ENCODE assay signal across 15 cellular contexts in the genomic region with DNA sequence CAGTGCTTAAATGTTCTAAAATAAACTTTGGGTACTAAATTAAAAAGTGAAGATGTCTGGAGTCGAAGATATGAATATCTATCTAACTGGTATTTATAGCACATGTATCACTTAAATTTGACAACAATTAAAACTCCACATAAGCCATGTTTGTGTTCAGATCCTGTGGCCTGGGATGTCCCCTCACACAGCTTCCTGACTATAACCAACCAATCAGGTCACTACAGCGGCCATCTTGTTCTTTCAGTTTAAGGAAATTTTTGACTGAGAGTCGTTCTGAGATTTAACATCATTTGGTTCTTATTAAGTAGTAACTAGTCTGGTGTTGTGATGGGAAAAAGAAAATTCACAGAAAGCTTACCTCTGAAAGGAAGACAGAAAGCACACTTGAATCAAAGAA.
DNase-seq lines count a peak whose midpoint lies in the region; ATAC-seq, FAIRE-seq and TF ChIP-seq lines count a peak whose summit lies in the region.
"Had no signal": no experiment of that assay in that cellular context is flagged by ENCODE, and none has a peak within 500 bp of the region (broad histone marks: within the 10 kb centered on the region; RNA-seq: fewer than 3 reads in every experiment).

No MANE protein-coding gene starts in this region.

- H3K4me1 ChIP-seq in Loucy (ENCODE audit: insufficient read depth, low read length, poor library complexity, severe bottlenecking) (no peaks in the 10 kb centered on the region), astrocyte (ENCODE audit: insufficient read depth, low read length) (peaks cover 5% of the 10 kb centered on the region)

- TF ChIP-seq CTCF in Loucy (conservative IDR thresholded peaks at IDR 0.05; ENCODE audit: low read length): no peak
- TF ChIP-seq CTCF in astrocyte (IDR thresholded peaks at IDR 0.05; ENCODE audit: insufficient read depth, low read depth, low read length): no peak

- H3K4me3 ChIP-seq in Loucy (ENCODE audit: low read length, poor library complexity, severe bottlenecking): no peak overlapping the region
- H3K4me3 ChIP-seq in astrocyte (ENCODE audit: insufficient read depth, low read depth, low read length): no peak overlapping the region

- H3K27me3 ChIP-seq in Loucy (ENCODE audit: insufficient read depth, low read length, poor library complexity, severe bottlenecking) (no peaks in the 10 kb centered on the region), astrocyte (ENCODE audit: insufficient read depth, low read length) (no peaks in the 10 kb centered on the region)

- no peaks in the 10 kb centered on the region for H3K9me3 Mint-ChIP-seq in astrocyte (ENCODE audit: unreplicated experiment)
- H3K9me3 Mint-ChIP-seq: CD8-positive, alpha-beta T cell had no signal

- H2AFZ ChIP-seq in Loucy (ENCODE audit: low read length): 0 out of 2 replicates have a peak overlapping the region, but pooled peaks have one; percentile 6
- no peak overlapping the region for H2AFZ ChIP-seq in astrocyte (ENCODE audit: low read depth, low read length)

- H3K4me3 Mint-ChIP-seq in astrocyte (ENCODE audit: unreplicated experiment): no peak overlapping the region
- H3K4me3 Mint-ChIP-seq: CD8-positive, alpha-beta T cell had no signal

- no peak overlapping the region for H3K4me2 ChIP-seq in Loucy (ENCODE audit: low read depth, low read length, poor library complexity, severe bottlenecking)
- peak overlapping the region; percentile 10 for H3K4me2 ChIP-seq in astrocyte (ENCODE audit: low read length)
- H3K4me2 ChIP-seq: KMS-11 had no signal

- no peaks in the 10 kb centered on the region for H3F3A ChIP-seq in Loucy (ENCODE audit: low read depth)

- no peak overlapping the region for H3K27ac ChIP-seq in astrocyte (ENCODE audit: low read depth, low read length)
- H3K27ac ChIP-seq: KMS-11 had no signal

- H3K4me1 Mint-ChIP-seq in astrocyte (ENCODE audit: low read depth, unreplicated experiment): peaks cover 11% of the 10 kb centered on the region

- H3K27me3 Mint-ChIP-seq in astrocyte (ENCODE audit: low read depth, unreplicated experiment): no peaks in the 10 kb centered on the region

- H3K27ac Mint-ChIP-seq in astrocyte (ENCODE audit: unreplicated experiment): no peak overlapping the region
- H3K27ac Mint-ChIP-seq: CD8-positive, alpha-beta T cell had no signal

- H3K36me3 Mint-ChIP-seq in astrocyte (ENCODE audit: low read depth, unreplicated experiment): no peaks in the 10 kb centered on the region
- H3K36me3 Mint-ChIP-seq: CD8-positive, alpha-beta T cell had no signal

- no peaks in the 10 kb centered on the region for H3K79me2 ChIP-seq in Loucy (ENCODE audit: insufficient read depth, low read length)
- H3K79me2 ChIP-seq in astrocyte (ENCODE audit: insufficient read depth, low read length): no peaks in the 10 kb centered on the region

- no peak overlapping the region for H3K9ac ChIP-seq in Loucy (ENCODE audit: low read depth, low read length, poor library complexity, severe bottlenecking)
- H3K9ac ChIP-seq in astrocyte (ENCODE audit: low read length): no peak overlapping the region
- H3K9ac ChIP-seq: KMS-11 had no signal

- H3K36me3 ChIP-seq in Loucy (ENCODE audit: insufficient read depth, low read length) (no peaks in the 10 kb centered on the region), astrocyte (ENCODE audit: insufficient read depth, low read length) (no peaks in the 10 kb centered on the region)

- peak; percentile 47 for FAIRE-seq in astrocyte (lab: Jason Lieb, UNC)
- FAIRE-seq: HepG2 had no signal

- H3K9me3 ChIP-seq in Loucy (ENCODE audit: insufficient read depth, low read depth, low read length) (no peaks in the 10 kb centered on the region), astrocyte (ENCODE audit: insufficient read depth, low read depth, low read length) (no peaks in the 10 kb centered on the region)

- H4K20me1 ChIP-seq in Loucy (ENCODE audit: insufficient read depth, low read length, poor library complexity, severe bottlenecking) (no peaks in the 10 kb centered on the region), astrocyte (ENCODE audit: insufficient read depth, low read length) (no peaks in the 10 kb centered on the region)

- H3K9me2 ChIP-seq in Loucy (replicated peaks; ENCODE audit: low read depth, low read length): no peaks in the 10 kb centered on the region

- TF ChIP-seq POLR2A in erythroblast (IDR thresholded peaks at IDR 0.05; ENCODE audit: low read length): no peak

- no peak for ATAC-seq in HG02840 (IDR thresholded peaks at IDR 0.05; ENCODE audit: low FRiP score, unreplicated experiment)
- ATAC-seq in HG02938 (IDR thresholded peaks at IDR 0.05; ENCODE audit: unreplicated experiment): no peak
- ATAC-seq: CD8-positive, alpha-beta T cell; HepG2 had no signal

- DNase-seq in astrocyte (ENCODE audit: low read depth) (no peak), fibroblast of the conjunctiva (ENCODE audit: low read depth) (peak; percentile 22), erythroblast (lab: John Stamatoyannopoulos, UW) (no peak), mucosa of gallbladder (ENCODE audit: low spot score) (no peak)
- DNase-seq: CD8-positive, alpha-beta T cell; DMS 273 treated with DMSO at 0.1 percent for 48 hours; NCI-H1417; NCI-H2029; NCI-H510A treated with DMSO at 0.1 percent for 48 hours; SIG-M5 had no signal
